Comparison of ENCODE assay signal across 19 cellular contexts in genomic region chrX:103549920-103550319, GRCh38. TPM values are rescaled to one million over a fixed set of nuclear protein-coding genes. Genes with fewer than 3 reads are reported as not detected.
"Had no signal": no experiment of that assay in that cellular context is flagged by ENCODE, and none has a peak within 500 bp of the region (broad histone marks: within the 10 kb centered on the region; RNA-seq: fewer than 3 reads in every experiment).

No MANE protein-coding gene starts in this region.

- H3K4me2 ChIP-seq: hepatocyte had no signal

- H3K27ac Mint-ChIP-seq: activated CD4-positive, alpha-beta memory T cell treated with anti-CD3 and anti-CD28 coated beads, Interleukin-2, amount 10 ng/mL, durations not matched to agents 7 days and 5 days; activated T-cell treated with anti-CD3 and anti-CD28 coated beads, Interleukin-2, amount 50 U/mL, for 24 hours; natural killer cell; T-cell had no signal

- H3K9me3 ChIP-seq: adrenal gland, esophagus muscularis mucosa, sigmoid colon, transverse colon, vagina had no signal

- H3K4me3 Mint-ChIP-seq: activated CD4-positive, alpha-beta memory T cell treated with anti-CD3 and anti-CD28 coated beads, Interleukin-2, amount 10 ng/mL, durations not matched to agents 7 days and 5 days; activated T-cell treated with anti-CD3 and anti-CD28 coated beads, Interleukin-2, amount 50 U/mL, for 24 hours; natural killer cell; T-cell had no signal

- H3K27me3 ChIP-seq: foreskin keratinocyte, hepatocyte, sigmoid colon, transverse colon, vagina had no signal

- H3K36me3 Mint-ChIP-seq: natural killer cell, T-cell had no signal

- H2AFZ ChIP-seq: hepatocyte had no signal

- H3K36me3 ChIP-seq: adrenal gland, esophagus muscularis mucosa, sigmoid colon, transverse colon, vagina had no signal

- H3K9me3 Mint-ChIP-seq: activated CD4-positive, alpha-beta memory T cell treated with anti-CD3 and anti-CD28 coated beads, Interleukin-2, amount 10 ng/mL, durations not matched to agents 7 days and 5 days; activated T-cell treated with anti-CD3 and anti-CD28 coated beads, Interleukin-2, amount 50 U/mL, for 24 hours; natural killer cell; T-cell had no signal

- DNase-seq: activated CD4-positive, alpha-beta memory T cell treated with anti-CD3 and anti-CD28 coated beads, Interleukin-2, amount 10 ng/mL, durations not matched to agents 7 days and 5 days; activated CD4-positive, alpha-beta T cell treated with anti-CD3 and anti-CD28 coated beads for 48 hours; activated CD4-positive, CD25-positive, alpha-beta regulatory T cell; activated effector memory CD4-positive, alpha-beta T cell treated with Interleukin-2 at 50 U/mL for 16 hours; activated naive CD4-positive, alpha-beta T cell treated with anti-CD3 and anti-CD28 coated beads, Interleukin-2, amount 50 U/mL, for 16 hours; activated T-cell treated with anti-CD3 and anti-CD28 coated beads, Interleukin-2, amount 50 U/mL, for 24 hours; adrenal gland; dermis blood vessel endothelial cell; effector memory CD4-positive, alpha-beta T cell; foreskin keratinocyte; left cardiac atrium; natural killer cell; sigmoid colon; stimulated activated naive CD4-positive, alpha-beta T cell treated with Interleukin-2 at 50 U/mL for 16 hours; T-cell; transverse colon had no signal

- H3K79me2 ChIP-seq: hepatocyte had no signal

- H3K4me3 ChIP-seq: adrenal gland, esophagus muscularis mucosa, hepatocyte, sigmoid colon, transverse colon, vagina had no signal

- H3K27me3 Mint-ChIP-seq: activated CD4-positive, alpha-beta memory T cell treated with anti-CD3 and anti-CD28 coated beads, Interleukin-2, amount 10 ng/mL, durations not matched to agents 7 days and 5 days had no signal

- H3K27ac ChIP-seq: adrenal gland, esophagus muscularis mucosa, foreskin keratinocyte, hepatocyte, sigmoid colon, transverse colon, vagina had no signal

RNA-seq across cellular contexts. Expression of gene RAB40A, which starts 30.6 kb away (rescaled TPM):
- total RNA-seq: dermis blood vessel endothelial cell, natural killer cell had no signal
- polyA plus RNA-seq: foreskin keratinocyte had no signal
